Comparison of ENCODE assay signal across 16 cellular contexts in the genomic region with DNA sequence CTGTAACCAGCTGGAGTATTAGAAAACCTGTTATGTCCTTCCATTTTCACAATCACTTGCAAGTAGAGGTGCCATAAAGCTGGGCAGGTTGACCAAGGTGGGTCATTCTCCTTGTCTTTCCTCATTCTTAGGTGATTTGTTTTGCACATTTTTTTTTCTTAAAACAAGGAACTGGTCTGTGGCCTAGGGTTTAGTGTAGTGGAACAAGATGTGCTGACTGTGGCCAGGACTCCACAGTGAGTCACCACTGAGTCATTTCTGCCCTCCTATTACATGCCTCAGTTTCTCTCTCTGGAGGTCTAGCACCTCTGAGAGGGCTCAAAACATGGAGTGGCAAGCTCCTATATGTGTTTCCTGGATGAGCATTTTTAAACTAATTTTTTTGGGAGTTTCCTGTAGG.
"Had no signal": no experiment of that assay in that cellular context is flagged by ENCODE, and none has a peak within 500 bp of the region (broad histone marks: within the 10 kb centered on the region; RNA-seq: fewer than 3 reads in every experiment).

No MANE protein-coding gene starts in this region.

- H3K27me3 ChIP-seq: cardiac muscle cell, heart left ventricle, right atrium auricular region, upper lobe of left lung had no signal

- H3K27me3 Mint-ChIP-seq: activated naive CD4-positive, alpha-beta T cell treated with anti-CD3 and anti-CD28 coated beads, Interleukin-2, amount 50 U/mL, for 24 hours; effector memory CD8-positive, alpha-beta T cell; memory B cell; stimulated activated naive CD8-positive, alpha-beta T cell treated with anti-CD3 and anti-CD28 coated beads, Interleukin-15, amount 100 ng/mL, for 72 hours had no signal

- H3K9me3 Mint-ChIP-seq: activated naive CD4-positive, alpha-beta T cell treated with anti-CD3 and anti-CD28 coated beads, Interleukin-2, amount 50 U/mL, for 24 hours; neural crest cell; stimulated activated naive CD8-positive, alpha-beta T cell treated with anti-CD3 and anti-CD28 coated beads, Interleukin-15, amount 100 ng/mL, for 72 hours; T-helper 1 cell treated with Interleukin-12 subunit alpha and Interleukin-12 subunit beta and Interleukin-4 antibody, amounts not matched to agents 30 μg/mL and 1 μg/mL, for 36 hours had no signal

- H3K36me3 Mint-ChIP-seq: activated naive CD4-positive, alpha-beta T cell treated with anti-CD3 and anti-CD28 coated beads, Interleukin-2, amount 50 U/mL, for 24 hours; memory B cell had no signal

- ATAC-seq: effector memory CD8-positive, alpha-beta T cell; heart left ventricle; left ventricle myocardium superior; stimulated activated naive CD8-positive, alpha-beta T cell treated with anti-CD3 and anti-CD28 coated beads, Interleukin-15, amount 100 ng/mL, for 72 hours had no signal

- DNase-seq: activated CD4-positive, alpha-beta T cell treated with anti-CD3 and anti-CD28 coated beads for 1 hour; activated gamma-delta T cell; effector memory CD8-positive, alpha-beta T cell; foreskin melanocyte; heart left ventricle; kidney glomerular epithelial cell; left ventricle myocardium superior; stimulated activated naive CD8-positive, alpha-beta T cell treated with anti-CD3 and anti-CD28 coated beads, Interleukin-15, amount 100 ng/mL, for 72 hours; upper lobe of left lung had no signal

- H3K4me3 ChIP-seq: cardiac muscle cell, heart left ventricle, right atrium auricular region, upper lobe of left lung had no signal

- H3K4me1 Mint-ChIP-seq: activated naive CD4-positive, alpha-beta T cell treated with anti-CD3 and anti-CD28 coated beads, Interleukin-2, amount 50 U/mL, for 24 hours; neural crest cell; stimulated activated naive CD8-positive, alpha-beta T cell treated with anti-CD3 and anti-CD28 coated beads, Interleukin-15, amount 100 ng/mL, for 72 hours had no signal

- H3K27ac ChIP-seq: cardiac muscle cell, heart left ventricle, right atrium auricular region, upper lobe of left lung, VCaP had no signal

- H3K27ac Mint-ChIP-seq: activated naive CD4-positive, alpha-beta T cell treated with anti-CD3 and anti-CD28 coated beads, Interleukin-2, amount 50 U/mL, for 24 hours; effector memory CD8-positive, alpha-beta T cell; memory B cell; stimulated activated naive CD8-positive, alpha-beta T cell treated with anti-CD3 and anti-CD28 coated beads, Interleukin-15, amount 100 ng/mL, for 72 hours; T-helper 1 cell treated with Interleukin-12 subunit alpha and Interleukin-12 subunit beta and Interleukin-4 antibody, amounts not matched to agents 30 μg/mL and 1 μg/mL, for 36 hours had no signal

- H3K4me3 Mint-ChIP-seq: activated naive CD4-positive, alpha-beta T cell treated with anti-CD3 and anti-CD28 coated beads, Interleukin-2, amount 50 U/mL, for 24 hours; effector memory CD8-positive, alpha-beta T cell; memory B cell; neural crest cell; stimulated activated naive CD8-positive, alpha-beta T cell treated with anti-CD3 and anti-CD28 coated beads, Interleukin-15, amount 100 ng/mL, for 72 hours; T-helper 1 cell treated with Interleukin-12 subunit alpha and Interleukin-12 subunit beta and Interleukin-4 antibody, amounts not matched to agents 30 μg/mL and 1 μg/mL, for 36 hours had no signal

- H3K36me3 ChIP-seq: cardiac muscle cell, heart left ventricle, right atrium auricular region, upper lobe of left lung had no signal

- H3K4me1 ChIP-seq: heart left ventricle, right atrium auricular region, upper lobe of left lung had no signal
